Comparison of ENCODE assay signal across 8 cellular contexts in genomic region chr12:57935839-57936512, GRCh38. TPM values are rescaled to one million over a fixed set of nuclear protein-coding genes. Genes with fewer than 3 reads are reported as not detected.
DNase-seq lines count a peak whose midpoint lies in the region; ATAC-seq, FAIRE-seq and TF ChIP-seq lines count a peak whose summit lies in the region.

No MANE protein-coding gene starts in this region.

- peak; percentile 99 for ATAC-seq in GM19023 (IDR thresholded peaks at IDR 0.05; ENCODE audit: unreplicated experiment)
- ATAC-seq in HG03196 (IDR thresholded peaks at IDR 0.05; ENCODE audit: unreplicated experiment): peak; percentile 99
- ATAC-seq in activated B cell treated with CpG ODN at 0.5 μM for 24 hours (ENCODE audit: low read depth): peak; percentile 91
- peak; percentile 93 for ATAC-seq in central memory CD8-positive, alpha-beta T cell (replicated peaks; ENCODE audit: extremely low read depth, poor library complexity, severe bottlenecking)

- peak; percentile 97 for FAIRE-seq in islet of Langerhans (lab: Jason Lieb, UNC)

- H3K4me3 Mint-ChIP-seq in activated B cell treated with CpG ODN at 0.5 μM for 24 hours: peak overlapping the region; percentile 99
- peak overlapping the region; percentile 86 for H3K4me3 Mint-ChIP-seq in central memory CD8-positive, alpha-beta T cell

- H3K4me3 ChIP-seq in AG09309 (ENCODE audit: control insufficient read depth, low read depth, low read length): peak overlapping the region; percentile 61

- H3K4me1 Mint-ChIP-seq in activated B cell treated with CpG ODN at 0.5 μM for 24 hours: peaks cover 24% of the 10 kb centered on the region
- H3K4me1 Mint-ChIP-seq in central memory CD8-positive, alpha-beta T cell: peaks cover 26% of the 10 kb centered on the region

- peak overlapping the region; percentile 100 for H3K27ac Mint-ChIP-seq in activated B cell treated with CpG ODN at 0.5 μM for 24 hours
- H3K27ac Mint-ChIP-seq in central memory CD8-positive, alpha-beta T cell (ENCODE audit: low read depth): peak overlapping the region; percentile 99

- peak; percentile 62 for DNase-seq in AG09309 (ENCODE audit: low read depth)
- DNase-seq in NCI-H226: peak; percentile 96
- DNase-seq in activated B cell treated with CpG ODN at 0.5 μM for 24 hours: peak; percentile 78
- DNase-seq in central memory CD8-positive, alpha-beta T cell (ENCODE audit: low spot score in 2 of 2): peak; percentile 75 to 91
- peak; percentile 80 for DNase-seq in stimulated activated CD4-positive, alpha-beta T cell treated with anti-CD3 and anti-CD28 coated beads, Interleukin-12 subunit alpha, Interleukin-12 subunit beta, amount 100 ng/mL, for 4 hours

- peaks cover 8% of the 10 kb centered on the region for H3K36me3 Mint-ChIP-seq in activated B cell treated with CpG ODN at 0.5 μM for 24 hours (ENCODE audit: low read depth)
- peaks cover 9% of the 10 kb centered on the region for H3K36me3 Mint-ChIP-seq in central memory CD8-positive, alpha-beta T cell (ENCODE audit: insufficient read depth)

- CTCF ChIA-PET in activated B cell treated with CpG ODN at 0.5 μM for 24 hours (lab: Charles Lee): no interaction called here

- no peak for TF ChIP-seq CTCF in AG09309 (IDR thresholded peaks at IDR 0.05; ENCODE audit: control insufficient read depth, insufficient read depth, low read depth, low read length, missing control alignments)
- TF ChIP-seq CTCF in activated B cell treated with CpG ODN at 0.5 μM for 24 hours (IDR thresholded peaks at IDR 0.05): no peak

- intact Hi-C loops in activated B cell treated with CpG ODN at 0.5 μM for 24 hours (cut with micrococcal nuclease): loop anchor here (2.0 kb wide), 1 partner anchor 37 kb away; no protein-coding TSS in a partner anchor

- H3K27me3 Mint-ChIP-seq in activated B cell treated with CpG ODN at 0.5 μM for 24 hours: no peaks in the 10 kb centered on the region
- H3K27me3 Mint-ChIP-seq in central memory CD8-positive, alpha-beta T cell: no peaks in the 10 kb centered on the region

- no peaks in the 10 kb centered on the region for H3K9me3 Mint-ChIP-seq in activated B cell treated with CpG ODN at 0.5 μM for 24 hours
- H3K9me3 Mint-ChIP-seq in central memory CD8-positive, alpha-beta T cell: no peaks in the 10 kb centered on the region

- POLR2A ChIA-PET in activated B cell treated with CpG ODN at 0.5 μM for 24 hours (lab: Charles Lee): interaction anchor here (0.6 kb wide), 1 partner anchor 1252 kb away, joined by 4 read pairs; no protein-coding TSS in a partner anchor

RNA-seq across cellular contexts. Expression of gene ATP23, which starts 5.4 kb away (rescaled TPM):
- total RNA-seq in activated B cell treated with CpG ODN at 0.5 μM for 24 hours: 3.0 and 3.9 TPM in 2 replicates

Comparison
In these comparisons a context has a peak if more than half of its experiments do, and no peak if none do; other contexts are left out.
1. Peak in every context shown above with its lines: DNase-seq, ATAC-seq and H3K4me3 ChIP-seq.